ENCODE assay signal across 1 cellular context in the genomic region with DNA sequence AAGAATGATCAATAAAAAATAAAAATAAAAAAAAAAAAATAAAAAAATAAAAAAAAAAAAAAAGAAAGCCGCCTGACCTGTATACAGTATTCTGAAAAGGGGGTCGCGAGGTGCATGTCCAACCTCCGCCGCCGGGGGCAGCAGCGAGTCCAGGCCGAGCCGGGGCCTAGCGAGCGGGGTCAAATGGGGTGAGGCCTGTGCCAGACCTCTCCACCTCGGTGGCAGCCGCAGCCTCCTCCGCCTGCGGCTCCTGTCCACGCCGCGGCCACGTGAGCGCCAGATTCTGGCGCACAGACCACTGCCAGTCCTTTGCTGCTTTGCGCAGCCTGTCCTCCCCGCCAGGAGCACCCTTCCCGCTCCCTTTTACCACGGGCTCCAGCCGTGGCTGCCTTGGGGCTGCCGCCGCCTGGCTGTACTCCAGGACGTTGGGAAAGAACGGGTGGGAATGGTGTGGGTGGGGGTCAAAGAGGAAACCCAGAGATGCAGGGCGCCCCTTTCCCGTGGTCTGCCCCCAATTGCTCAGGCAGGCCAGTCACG.
TF ChIP-seq lines count a peak whose summit lies in the region.

No MANE protein-coding gene starts in this region.

TF ChIP-seq in HepG2, 621 proteins besides CTCF, POLR2A, EP300 and RAD21 (continued from another document and continues in another):
- no peak for TF ChIP-seq ZNF775 (CRISPR knock-in tag; IDR thresholded peaks at IDR 0.05; ENCODE audit: borderline replicate concordance)
- peak; percentile 89 for TF ChIP-seq ZFP91 (CRISPR knock-in tag; IDR thresholded peaks at IDR 0.05; ENCODE audit: borderline replicate concordance)
- peak; percentile 93; the same call in 1 of the 2 replicates for TF ChIP-seq IRX3 (CRISPR knock-in tag; IDR thresholded peaks at IDR 0.05; ENCODE audit: borderline replicate concordance, low read depth)
- TF ChIP-seq SNAPC4 (CRISPR knock-in tag; IDR thresholded peaks at IDR 0.05), result peak; percentile 91
- TF ChIP-seq THAP11 (CRISPR knock-in tag; IDR thresholded peaks at IDR 0.05), result peak; percentile 94
- TF ChIP-seq CBX5 (CRISPR knock-in tag; IDR thresholded peaks at IDR 0.05; ENCODE audit: borderline replicate concordance), result peak; percentile 94
- TF ChIP-seq, protein P1, sequence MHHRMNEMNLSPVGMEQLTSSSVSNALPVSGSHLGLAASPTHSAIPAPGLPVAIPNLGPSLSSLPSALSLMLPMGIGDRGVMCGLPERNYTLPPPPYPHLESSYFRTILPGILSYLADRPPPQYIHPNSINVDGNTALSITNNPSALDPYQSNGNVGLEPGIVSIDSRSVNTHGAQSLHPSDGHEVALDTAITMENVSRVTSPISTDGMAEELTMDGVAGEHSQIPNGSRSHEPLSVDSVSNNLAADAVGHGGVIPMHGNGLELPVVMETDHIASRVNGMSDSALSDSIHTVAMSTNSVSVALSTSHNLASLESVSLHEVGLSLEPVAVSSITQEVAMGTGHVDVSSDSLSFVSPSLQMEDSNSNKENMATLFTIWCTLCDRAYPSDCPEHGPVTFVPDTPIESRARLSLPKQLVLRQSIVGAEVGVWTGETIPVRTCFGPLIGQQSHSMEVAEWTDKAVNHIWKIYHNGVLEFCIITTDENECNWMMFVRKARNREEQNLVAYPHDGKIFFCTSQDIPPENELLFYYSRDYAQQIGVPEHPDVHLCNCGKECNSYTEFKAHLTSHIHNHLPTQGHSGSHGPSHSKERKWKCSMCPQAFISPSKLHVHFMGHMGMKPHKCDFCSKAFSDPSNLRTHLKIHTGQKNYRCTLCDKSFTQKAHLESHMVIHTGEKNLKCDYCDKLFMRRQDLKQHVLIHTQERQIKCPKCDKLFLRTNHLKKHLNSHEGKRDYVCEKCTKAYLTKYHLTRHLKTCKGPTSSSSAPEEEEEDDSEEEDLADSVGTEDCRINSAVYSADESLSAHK (CRISPR knock-in tag; IDR thresholded peaks at IDR 0.05; ENCODE audit: borderline replicate concordance), result 0 out of 2 replicates have a peak, but pooled peaks have one; percentile 78
- TF ChIP-seq ELF4 (CRISPR knock-in tag; IDR thresholded peaks at IDR 0.05; ENCODE audit: borderline replicate concordance), result no peak
- peak; percentile 86 for TF ChIP-seq KLF6 (CRISPR knock-in tag; IDR thresholded peaks at IDR 0.05)
- TF ChIP-seq ZNF20 (CRISPR knock-in tag; IDR thresholded peaks at IDR 0.05), result no peak
- peak; percentile 96 for TF ChIP-seq ZBTB25 (CRISPR knock-in tag; IDR thresholded peaks at IDR 0.05)
- TF ChIP-seq ZNF879 (CRISPR knock-in tag; IDR thresholded peaks at IDR 0.05), result peak; percentile 95; the same call in 1 of the 2 replicates
- TF ChIP-seq AHDC1 (CRISPR knock-in tag; IDR thresholded peaks at IDR 0.05; ENCODE audit: borderline replicate concordance), result peak; percentile 90
- peak; percentile 80; the same call in 1 of the 2 replicates for TF ChIP-seq THYN1 (CRISPR knock-in tag; IDR thresholded peaks at IDR 0.05; ENCODE audit: borderline replicate concordance, low read depth)
- peak; percentile 97 for TF ChIP-seq ZNF160 (CRISPR knock-in tag; IDR thresholded peaks at IDR 0.05)
- peak; percentile 93 for TF ChIP-seq HIVEP1 (CRISPR knock-in tag; IDR thresholded peaks at IDR 0.05)
- TF ChIP-seq AGO2 (optimal IDR thresholded peaks at IDR 0.05; ENCODE audit: low read depth, low read length), result no peak
- TF ChIP-seq ZHX2 (IDR thresholded peaks at IDR 0.05; ENCODE audit: low read depth), result no peak
- peak; percentile 88; the same call in 1 of the 2 replicates for TF ChIP-seq ZHX2 (CRISPR knock-in tag; IDR thresholded peaks at IDR 0.05; ENCODE audit: borderline replicate concordance)
- peak; percentile 100 for TF ChIP-seq NCOA1 (CRISPR knock-in tag; IDR thresholded peaks at IDR 0.05)
- no peak for TF ChIP-seq ZNF260 (CRISPR knock-in tag; IDR thresholded peaks at IDR 0.05; ENCODE audit: borderline replicate concordance, low read depth)
- peak; percentile 93 for TF ChIP-seq GATAD2A (CRISPR knock-in tag; IDR thresholded peaks at IDR 0.05)
- TF ChIP-seq TFAP4 (IDR thresholded peaks at IDR 0.05; ENCODE audit: borderline replicate concordance, low read depth), result peak; percentile 54; the same call in 1 of the 2 replicates
- peak; percentile 55; the same call in 1 of the 2 replicates for TF ChIP-seq RELA (CRISPR knock-in tag; IDR thresholded peaks at IDR 0.05)
